Comparison of ENCODE assay signal across 8 cellular contexts in the genomic region with DNA sequence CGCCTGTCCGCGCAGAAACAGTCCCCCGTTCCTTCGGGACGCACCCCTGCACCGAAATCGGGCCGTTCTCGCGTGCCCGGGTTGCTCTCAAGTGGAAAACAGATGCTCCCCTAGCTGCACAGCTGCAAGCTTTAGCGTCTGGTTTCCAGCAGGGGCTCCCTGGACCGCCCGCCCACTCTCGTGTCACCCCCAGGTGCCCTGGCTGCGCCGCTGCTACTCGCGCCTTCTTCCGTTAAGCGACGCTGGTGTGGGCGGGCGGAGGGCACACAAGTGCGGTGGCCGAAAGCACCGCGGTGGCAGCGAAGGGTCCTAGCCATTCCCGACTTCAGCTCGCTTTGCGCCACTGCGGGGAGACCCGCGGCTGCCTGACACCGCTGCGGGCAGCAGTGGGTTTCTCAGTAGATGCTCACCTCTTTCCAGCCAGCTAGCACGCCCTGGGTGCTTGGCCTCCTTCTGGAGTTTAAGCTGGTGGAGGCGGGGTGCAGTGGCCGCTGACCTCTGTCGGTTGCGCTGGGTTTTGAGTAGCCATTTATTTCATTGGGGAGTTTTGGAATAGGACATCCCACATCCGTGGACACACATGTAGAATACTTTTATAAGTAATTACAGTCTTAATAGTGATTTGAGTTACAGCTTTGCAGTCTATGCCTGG. TPM values are rescaled to one million over a fixed set of nuclear protein-coding genes. Genes with fewer than 3 reads are reported as not detected.
A peak's percentile ranks its signal among the peaks of the same experiment; 100 is the strongest.
DNase-seq lines count a peak whose midpoint lies in the region; ATAC-seq, FAIRE-seq and TF ChIP-seq lines count a peak whose summit lies in the region.

No MANE protein-coding gene starts in this region.

- no peak overlapping the region for H4K5ac ChIP-seq in H9 (ENCODE audit: insufficient read length, low read depth, low read length)

- H3K4me1 ChIP-seq in H9 (ENCODE audit: insufficient read depth, low read length) (no peaks in the 10 kb centered on the region), Loucy (ENCODE audit: insufficient read depth, low read length, poor library complexity, severe bottlenecking) (peaks cover 27% of the 10 kb centered on the region), GM12878 (ENCODE audit: control insufficient read depth, insufficient read depth, low read length) (peaks cover 7% of the 10 kb centered on the region)

- H2BK12ac ChIP-seq in H9 (ENCODE audit: insufficient read length, low read depth, low read length) = no peak overlapping the region

- no peak overlapping the region for H3K18ac ChIP-seq in H9 (ENCODE audit: insufficient read length, low read depth, low read length)

- SMC1A ChIA-PET in GM12878 (lab: Charles Lee; ENCODE audit: uncharacterized antibody, unreplicated experiment) = interaction anchor here (0.9 to 1.6 kb wide), 4 partner anchors 21 to 271 kb away, joined by 3 to 4 read pairs (median 3); no protein-coding TSS in a partner anchor

- no peaks in the 10 kb centered on the region; a peak in 1 of 5 replicates for H3K9me3 Mint-ChIP-seq in H9

- H3K36me3 ChIP-seq in Loucy (ENCODE audit: insufficient read depth, low read length) = no peaks in the 10 kb centered on the region
- peaks cover 0 to 7% of the 10 kb centered on the region in 2 experiments; a peak in 1 of 4 replicates for H3K36me3 ChIP-seq in GM12878 (ENCODE audit: control insufficient read depth in 2 of 2, insufficient read depth in 2 of 2, low read length in 1 of 2)

- H2AFZ ChIP-seq in H9 (ENCODE audit: low read length) (no peak overlapping the region), Loucy (ENCODE audit: low read length) (peak overlapping the region; percentile 99), GM12878 (ENCODE audit: control insufficient read depth, low read depth, low read length) (peak overlapping the region; percentile 82)

- CTCF ChIA-PET in GM12878 (lab: Yijun Ruan, JAX) = interaction anchor here (1.3 to 1.8 kb wide), 3 partner anchors 11 to 98 kb away, joined by 4 to 6 read pairs (median 6); no protein-coding TSS in a partner anchor

- peak; percentile 76 for ATAC-seq in GM12878

- peak overlapping the region; percentile 91 to 93 for H3K4me3 Mint-ChIP-seq in H9

- peaks cover 5% of the 10 kb centered on the region for H3K79me1 ChIP-seq in H9 (ENCODE audit: insufficient read depth, low read depth, low read length, poor library complexity, severe bottlenecking)

- peak; percentile 59; the same call in 1 of the 2 replicates for TF ChIP-seq POLR2A in GM12878 (IDR thresholded peaks at IDR 0.05; ENCODE audit: low read depth, low read length)

- TF ChIP-seq RAD21 in GM12878 (IDR thresholded peaks at IDR 0.05; ENCODE audit: insufficient read depth, low read depth, low read length) = peak; percentile 32; the same call in 1 of the 2 replicates

- TF ChIP-seq EP300 in GM12878 (IDR thresholded peaks at IDR 0.05; ENCODE audit: borderline replicate concordance in 1 of 2, control insufficient read depth in 1 of 2, low read depth in 2 of 2, low read length in 2 of 2) = no peak

- H2BK15ac ChIP-seq in H9 (ENCODE audit: low read depth, low read length) = no peak overlapping the region

- no peak overlapping the region for H4K8ac ChIP-seq in H9 (replicated peaks; ENCODE audit: insufficient read length, low read depth, low read length)

- H3K36me3 Mint-ChIP-seq in H9 (ENCODE audit: insufficient read depth in 1 of 3, low read depth in 3 of 3) = peaks cover 0 to 22% (median 11%) of the 10 kb centered on the region in 3 experiments; a peak in 6 of 7 replicates

- H3K23ac ChIP-seq in H9 (ENCODE audit: insufficient read length, low read depth, low read length) = no peak overlapping the region

- in situ Hi-C loops in GM12878 (cut with MboI) = loop anchor here (5.0 kb wide), 1 partner anchor 101 kb away; the partner anchor contains the start of gene CNDP2

- H4K91ac ChIP-seq in H9 (ENCODE audit: insufficient read length, low read depth, low read length) = no peak overlapping the region

- no peak overlapping the region for H3T11ph ChIP-seq in H9 (ENCODE audit: low read length)

- H3K4me1 Mint-ChIP-seq in H9 = peaks cover 14 to 15% of the 10 kb centered on the region in 2 experiments

- no TSS peak for BruUV-seq in GM12878 (replicated peaks; lab: Mats Ljungman, UMichigan)

- H3K56ac ChIP-seq in H9 (ENCODE audit: insufficient read length, low read depth, low read length) = no peak overlapping the region

- H3K9me3 ChIP-seq in H9 (ENCODE audit: control insufficient read depth, low read depth, low read length) (no peaks in the 10 kb centered on the region), Loucy (ENCODE audit: insufficient read depth, low read depth, low read length) (no peaks in the 10 kb centered on the region), GM12878 (replicated peaks; ENCODE audit: control insufficient read depth, insufficient read depth, low read length) (no peaks in the 10 kb centered on the region; the same call in 2 of the 3 replicates)

- H3K4me3 ChIP-seq in GM12864 (ENCODE audit: low read depth, low read length) (peak overlapping the region; percentile 100), Loucy (ENCODE audit: low read length, poor library complexity, severe bottlenecking) (peak overlapping the region; percentile 92), GM12878 (peak overlapping the region; percentile 99)

- no peaks in the 10 kb centered on the region for H3F3A ChIP-seq in Loucy (ENCODE audit: low read depth)

- H2BK120ac ChIP-seq in H9 (ENCODE audit: low read depth, low read length, poor library complexity, severe bottlenecking) = no peak overlapping the region

- H3K27me3 ChIP-seq in H9 (ENCODE audit: insufficient read depth, low read length) (no peaks in the 10 kb centered on the region), Loucy (ENCODE audit: insufficient read depth, low read length, poor library complexity, severe bottlenecking) (no peaks in the 10 kb centered on the region), GM12878 (replicated peaks in 1 of 2; ENCODE audit: control insufficient read depth in 2 of 2, insufficient read depth in 2 of 2, low read length in 1 of 2) (no peaks in the 10 kb centered on the region)

- RAD21 ChIA-PET in GM12878 (lab: Charles Lee; ENCODE audit: unreplicated experiment) = interaction anchor here (0.8 kb wide), 1 partner anchor 46 kb away, joined by 3 read pairs; no protein-coding TSS in a partner anchor

- H3K4me2 ChIP-seq in H9 (ENCODE audit: insufficient read depth, insufficient read length, low read length) (peak overlapping the region; percentile 56), Loucy (ENCODE audit: low read depth, low read length, poor library complexity, severe bottlenecking) (peak overlapping the region; percentile 89), GM12878 (ENCODE audit: control insufficient read depth, insufficient read depth) (peak overlapping the region; percentile 89)

- peak overlapping the region in 2 of 3 experiments; percentile 59 to 64; a peak in 1 of 7 replicates for H3K27ac Mint-ChIP-seq in H9

- H4K20me1 ChIP-seq in H9 (ENCODE audit: control insufficient read depth, insufficient read depth, insufficient read length) (no peaks in the 10 kb centered on the region), Loucy (ENCODE audit: insufficient read depth, low read length, poor library complexity, severe bottlenecking) (peaks cover 24% of the 10 kb centered on the region), GM12878 (ENCODE audit: control insufficient read depth, insufficient read depth) (no peaks in the 10 kb centered on the region)

- H3K4ac ChIP-seq in H9 (ENCODE audit: low read depth, low read length) = no peak overlapping the region

- no peak overlapping the region for H2BK5ac ChIP-seq in H9 (ENCODE audit: insufficient read length, low read length)

- TF ChIP-seq CTCF in GM12864 (IDR thresholded peaks at IDR 0.05; ENCODE audit: low read depth, low read length, missing control alignments) (peak; percentile 22), H9 (conservative IDR thresholded peaks at IDR 0.05) (peak; percentile 8; the same call in 1 of the 3 replicates), Loucy (conservative IDR thresholded peaks at IDR 0.05; ENCODE audit: low read length) (peak; percentile 42), GM12878 (IDR thresholded peaks at IDR 0.05 in 2 of 3, conservative IDR thresholded peaks at IDR 0.05 in 1 of 3; ENCODE audit: control insufficient read depth in 2 of 3, extremely low read depth in 1 of 3, insufficient read depth in 1 of 3, low read depth in 3 of 3, low read length in 3 of 3) (peak in 2 of 3 experiments; percentile 5 to 37; a peak in 2 of 6 replicates)

- no peaks in the 10 kb centered on the region for H3K9me2 ChIP-seq in Loucy (replicated peaks; ENCODE audit: low read depth, low read length)

- no CpG with 5 or more reads among the region's 44 CpGs for WGBS in H9 (ENCODE audit: extremely low coverage, insufficient read length, low lambda C conversion rate)
- WGBS in GM12878 (ENCODE audit: insufficient coverage, insufficient replicate concordance, low lambda C conversion rate, missing lambda C conversion rate) = 2% methylated on average over 44 of the region's 44 CpGs

- H3K79me2 ChIP-seq in H9 (ENCODE audit: insufficient read depth, low read length) (peaks cover 2% of the 10 kb centered on the region; the same call in 1 of the 2 replicates), Loucy (ENCODE audit: insufficient read depth, low read length) (peaks cover 52% of the 10 kb centered on the region), GM12878 (ENCODE audit: control insufficient read depth, insufficient read depth, low read length) (peaks cover 60% of the 10 kb centered on the region)

- no peaks in the 10 kb centered on the region; the same call in 1 of the 2 replicates for H3K27me3 Mint-ChIP-seq in H9 (ENCODE audit: low read depth)

- no peak overlapping the region for H2BK20ac ChIP-seq in H9 (ENCODE audit: low read depth, low read length, poor library complexity, severe bottlenecking)

- H3K14ac ChIP-seq in H9 (ENCODE audit: insufficient read depth, low read length) = peak overlapping the region; percentile 9; the same call in 1 of the 2 replicates

- intact Hi-C loops in GM12878 (cut with micrococcal nuclease; ENCODE audit: unreplicated experiment) = loop anchor here (5.0 kb wide), 2 partner anchors 614 to 1894 kb away; partner anchors contain the start of gene TSHZ1

- POLR2A ChIA-PET in GM12878 (lab: Charles Lee) = interaction anchor here (0.6 to 1.7 kb wide), 4 partner anchors 12 to 396 kb away, joined by 3 to 5 read pairs (median 4); no protein-coding TSS in a partner anchor

- no peak for FAIRE-seq in GM12878 (lab: Jason Lieb, UNC)

- H3K9ac ChIP-seq in H9 (ENCODE audit: extremely low read depth, insufficient read length, low read length) (peak overlapping the region; percentile 9), Loucy (ENCODE audit: low read depth, low read length, poor library complexity, severe bottlenecking) (peak overlapping the region; percentile 96), GM12878 (ENCODE audit: control insufficient read depth, insufficient read depth, low read length) (peak overlapping the region; percentile 99)

- DNase-seq in GM12864 (ENCODE audit: low read depth) (peak; percentile 31), H9 (peak; percentile 58), T-helper 9 cell (peak; percentile 52), GM12878 (ENCODE audit: low read depth, low spot score) (no peak), iPS-NIHi7 (ENCODE audit: extremely low spot score) (peak; percentile 51), cortex of kidney (lab: John Stamatoyannopoulos, UW) (no peak)
- peak; percentile 41 to 47 (median 46) for DNase-seq in stimulated activated CD4-positive, alpha-beta T cell treated with anti-CD3 and anti-CD28 coated beads, Interleukin-12 subunit alpha, Interleukin-12 subunit beta, amount 100 ng/mL, for 48 hours (ENCODE audit: low read depth in 2 of 3, low spot score in 1 of 3)

- peaks cover 6% of the 10 kb centered on the region for H3K23me2 ChIP-seq in H9 (ENCODE audit: insufficient read length, low read depth, low read length, poor library complexity, severe bottlenecking)

- no peak overlapping the region for H2AK5ac ChIP-seq in H9 (ENCODE audit: insufficient read length, low read length)

- H3K27ac ChIP-seq in H9 (ENCODE audit: insufficient read length, low read depth, low read length) = no peak overlapping the region
- peak overlapping the region; percentile 99 for H3K27ac ChIP-seq in GM12878 (ENCODE audit: control insufficient read depth, insufficient read depth)

RNA-seq across cellular contexts. Expression of gene ZNF407, which starts 0.8 kb away (rescaled TPM):
- 8.2 and 8.7 TPM in 2 replicates for total RNA-seq in H9 (2021)
- 81.4 and 81.8 TPM in 2 replicates for total RNA-seq in GM12878 (2013; cell fraction: nucleolus; rRNA removed)
- total RNA-seq in GM12878 (2014; rRNA removed) = 10.1 and 11.2 TPM in 2 replicates
- total RNA-seq in GM12878 (2014; rRNA removed; fragmentation: Illumina TruSeq; extraction: Trizol) = 11.0 TPM in 2 replicates
- total RNA-seq in GM12878 (2021) = 10.3 and 11.6 TPM in 2 replicates
- polyA plus RNA-seq in GM12878 (2011; ENCODE audit: low read depth) = 2.1 TPM
- 3.9 and 4.5 TPM in 2 replicates for polyA plus RNA-seq in GM12878 (2011; rRNA removed)
- polyA plus RNA-seq in GM12878 (2011; cell fraction: cytosol; rRNA removed) = 3.0 and 4.1 TPM in 2 replicates
- 7.4 and 10.7 TPM in 2 replicates for polyA plus RNA-seq in GM12878 (2011; cell fraction: nucleus; rRNA removed)
- 2.9 and 3.1 TPM in 2 replicates for polyA plus RNA-seq in GM12878 (2012)
- 4.8 and 5.7 TPM in 2 replicates for polyA plus RNA-seq in GM12878 (2014; fragmentation: Illumina TruSeq; extraction: Trizol)
- under 1 TPM; 0.69 to 0.88 TPM for polyA plus RNA-seq in GM12878 (2014; fragmentation: Nextera tagmentation; extraction: Ambion mirVana)
- 4.1 and 4.7 TPM in 2 replicates for polyA plus RNA-seq in GM12878 (2014; rRNA removed)
- polyA plus RNA-seq in GM12878 (2016; fragmentation: Nextera tagmentation; extraction: Ambion mirVana) = 1 to 10 TPM; 5.8 to 6.3 TPM
- 32.5 and 34.8 TPM in 2 replicates for polyA minus RNA-seq in GM12878 (2011; rRNA and poly(A)+ RNA removed)
- polyA minus RNA-seq in GM12878 (2011; cell fraction: cytosol; rRNA and poly(A)+ RNA removed) = 4.3 and 7.4 TPM in 2 replicates
- polyA minus RNA-seq in GM12878 (2011; cell fraction: nucleus; rRNA and poly(A)+ RNA removed) = 63.2 and 96.7 TPM in 2 replicates

Comparison
In these comparisons a context has a peak if more than half of its experiments do, and no peak if none do; other contexts are left out.
1. DNase-seq: peak in GM12864 (single experiment), H9 (single experiment), T-helper 9 cell (single experiment), iPS-NIHi7 (single experiment) and stimulated activated CD4-positive, alpha-beta T cell treated with anti-CD3 and anti-CD28 coated beads, Interleukin-12 subunit alpha, Interleukin-12 subunit beta, amount 100 ng/mL, for 48 hours (3 of 3); none in GM12878 (single experiment) and cortex of kidney (single experiment).
2. H3K9ac ChIP-seq: peak in every context shown above with its lines; median percentile 99 in GM12878; 96 in Loucy; 9 in H9.
3. Peak in every context shown above with its lines, with median percentiles within 50 percentile points of each other: H3K4me3 ChIP-seq, CTCF ChIP-seq and H3K4me2 ChIP-seq.